ENCODE assay signal across 8 cellular contexts in the genomic region with DNA sequence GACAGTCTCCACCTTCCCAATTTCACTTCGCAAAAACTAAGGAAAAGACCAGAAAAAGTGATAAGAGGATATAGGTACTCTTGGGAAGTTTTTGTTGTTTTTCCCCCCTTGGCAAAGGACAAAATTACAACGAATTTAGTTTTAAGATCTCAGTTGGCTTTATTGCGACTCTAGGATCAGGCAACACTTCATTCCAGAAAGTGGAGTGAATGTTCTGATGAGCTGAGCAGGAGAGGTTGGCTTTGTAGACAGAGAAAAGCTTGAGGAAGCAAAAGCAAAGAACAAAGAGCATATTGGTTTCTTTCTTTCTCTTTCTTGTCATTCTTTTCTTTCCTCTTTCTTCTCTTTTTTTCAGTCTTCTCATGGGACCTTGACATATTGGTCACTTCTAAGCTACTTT. TPM values are rescaled to one million over a fixed set of nuclear protein-coding genes. Genes with fewer than 3 reads are reported as not detected.
DNase-seq lines count a peak whose midpoint lies in the region; ATAC-seq and TF ChIP-seq lines count a peak whose summit lies in the region.

No MANE protein-coding gene starts in this region.

- H3K4me3 ChIP-seq in heart left ventricle (peak overlapping the region in 10 of 12 donors; percentile 10 to 98 (median 80)), astrocyte of the cerebellum (ENCODE audit: low read depth, low read length) (peak overlapping the region; percentile 81), lung (peak overlapping the region; percentile 7), upper lobe of right lung (peak overlapping the region; percentile 72)

- in situ Hi-C loops in astrocyte of the cerebellum (cut with HindIII; ENCODE audit: low sequenced_read_pairs) = no loop called here

- H3K27me3 ChIP-seq in heart left ventricle (no peaks in the 10 kb centered on the region), lung (ENCODE audit: control insufficient read depth, insufficient read depth) (no peaks in the 10 kb centered on the region), upper lobe of right lung (no peaks in the 10 kb centered on the region)

- no peaks in the 10 kb centered on the region for H3K9me3 ChIP-seq in heart left ventricle
- no peaks in the 10 kb centered on the region for H3K9me3 ChIP-seq in lung (ENCODE audit: control insufficient read depth in 2 of 2, insufficient read depth in 1 of 2, low read length in 1 of 2)
- H3K9me3 ChIP-seq in upper lobe of right lung = no peaks in the 10 kb centered on the region

- DNase-seq in heart left ventricle (no peak), left cardiac atrium (no peak), astrocyte of the cerebellum (ENCODE audit: low read depth) (no peak), lung (ENCODE audit: low spot score) (no peak), upper lobe of right lung (no peak), DMS 273 treated with DMSO at 0.1 percent for 48 hours (lab: John Stamatoyannopoulos, UW) (no peak)
- DNase-seq in activated CD4-positive, CD25-positive, alpha-beta regulatory T cell (lab: John Stamatoyannopoulos, UW) = no peak

- no peak for TF ChIP-seq CTCF in heart left ventricle (IDR thresholded peaks at IDR 0.05)
- no peak for TF ChIP-seq CTCF in astrocyte of the cerebellum (IDR thresholded peaks at IDR 0.05; ENCODE audit: low read depth, low read length, missing control alignments)
- TF ChIP-seq CTCF in lung (IDR thresholded peaks at IDR 0.05; ENCODE audit: control extremely low read depth, extremely low read depth) = no peak
- no peak for TF ChIP-seq CTCF in upper lobe of right lung (IDR thresholded peaks at IDR 0.05)

- peaks cover 0 to 20% (median 15%) of the 10 kb centered on the region in 9 donors for H3K36me3 ChIP-seq in heart left ventricle
- H3K36me3 ChIP-seq in lung (ENCODE audit: control insufficient read depth in 2 of 2, insufficient read depth in 2 of 2, low read length in 2 of 2) = peaks cover 3 to 5% of the 10 kb centered on the region in 2 donors
- peaks cover 16% of the 10 kb centered on the region for H3K36me3 ChIP-seq in upper lobe of right lung

- no peak for TF ChIP-seq POLR2A in heart left ventricle (IDR thresholded peaks at IDR 0.05)

- WGBS in heart left ventricle, 4 donors = 43 to 50% (median 46%) methylated on average over 3 of the region's 3 CpGs
- 38 to 52% methylated on average over 3 of the region's 3 CpGs for WGBS in lung, 2 donors

- H3K4me1 ChIP-seq in heart left ventricle (peaks cover 0 to 34% (median 16%) of the 10 kb centered on the region in 12 donors), lung (ENCODE audit: control insufficient read depth in 2 of 2, insufficient read depth in 2 of 2, low read length in 2 of 2) (no peaks in the 10 kb centered on the region), upper lobe of right lung (peaks cover 18% of the 10 kb centered on the region)

- intact Hi-C loops in heart left ventricle (cut with DNase I) = loop anchor here in 3 of 10 donors (1.0 to 2.0 kb wide), 2 partner anchors 31 kb away; a partner anchor contains a TSS
- intact Hi-C loops in left cardiac atrium (cut with DNase I) = no loop called here
- intact Hi-C loops in upper lobe of right lung (cut with DNase I) = no loop called here

- peak overlapping the region in 5 of 12 donors; percentile 3 to 92 (median 75) for H3K27ac ChIP-seq in heart left ventricle
- H3K27ac ChIP-seq in lung (ENCODE audit: low read depth in 1 of 2, low read length in 1 of 2) = no peak overlapping the region
- no peak overlapping the region for H3K27ac ChIP-seq in upper lobe of right lung

- ATAC-seq in heart left ventricle (no peak), left cardiac atrium (no peak), lung (ENCODE audit: insufficient read depth, low FRiP score) (no peak), upper lobe of right lung (no peak), HG03469 (IDR thresholded peaks at IDR 0.05; ENCODE audit: unreplicated experiment) (no peak)

RNA-seq across cellular contexts. Expression of a gene that starts 0.6 kb away (rescaled TPM):
- total RNA-seq in heart left ventricle (10 to 100 TPM; 10.6 to 20.7 (median 14.8) TPM), left cardiac atrium (10 to 100 TPM in 1 of 2 donors, 1 to 10 TPM in 1; 9.6 to 11.1 TPM), lung (10 to 100 TPM; 17.1 to 17.7 TPM), upper lobe of right lung (21.6 TPM)
- polyA plus RNA-seq in heart left ventricle (1 to 10 TPM; 5.2 to 8.4 TPM), lung (10 to 100 TPM in 1 of 2 donors, 1 to 10 TPM in 1; 4.1 to 11.4 TPM)

RNA-seq across cellular contexts. Expression of a gene that starts 30.8 kb away (rescaled TPM):
- total RNA-seq in heart left ventricle (10 to 100 TPM; 13.1 to 49.2 (median 38.8) TPM), left cardiac atrium (10 to 100 TPM; 32.0 to 47.3 TPM), lung (100 to 1,000 TPM in 1 of 2 donors, 10 to 100 TPM in 1; 59.4 to 103 TPM), upper lobe of right lung (70.1 TPM)
- polyA plus RNA-seq in heart left ventricle (10 to 100 TPM; 23.2 to 30.4 TPM), lung (10 to 100 TPM; 27.9 to 50.7 TPM)

Comparison
In these comparisons a context has a peak if more than half of its experiments do, and no peak if none do; other contexts are left out.
1. H3K4me3 ChIP-seq: peak in every context shown above with its lines; median percentile 81 in astrocyte of the cerebellum; 80 in heart left ventricle; 72 in upper lobe of right lung; 7 in lung.